In genomic region chr10:73112032-73112431, GRCh38 we compare ENCODE assay signal across 8 cellular contexts. TPM values are rescaled to one million over a fixed set of nuclear protein-coding genes. Genes with fewer than 3 reads are reported as not detected.
A peak's percentile ranks its signal among the peaks of the same experiment; 100 is the strongest.
DNase-seq lines count a peak whose midpoint lies in the region; ATAC-seq, FAIRE-seq and TF ChIP-seq lines count a peak whose summit lies in the region.
"Not testable (repeated sequence)": the region's sequence is repeated elsewhere in the genome, so short reads cannot be mapped to it uniquely, and the experiment has no call there.

No MANE protein-coding gene starts in this region.

- intact Hi-C loops in HepG2 (cut with micrococcal nuclease; ENCODE audit: unreplicated experiment); psoas muscle (cut with DNase I): not testable (repeated sequence)

- H3K4me1 Mint-ChIP-seq in HFFc6 (ENCODE audit: low read depth) = peaks cover 34% of the 10 kb centered on the region
- H3K4me1 Mint-ChIP-seq in astrocyte (ENCODE audit: low read depth, unreplicated experiment); type B pancreatic cell (ENCODE audit: unreplicated experiment): not testable (repeated sequence)

- not testable (repeated sequence) for BruUV-seq in HepG2 (replicated peaks; lab: Mats Ljungman, UMichigan)

- not testable (repeated sequence) for DNase-seq in HFFc6; RWPE1 (ENCODE audit: low spot score); astrocyte (ENCODE audit: low read depth); foreskin keratinocyte; HepG2 (ENCODE audit: low spot score); psoas muscle; type B pancreatic cell (ENCODE audit: extremely low spot score, unreplicated experiment)

- H3K27ac ChIP-seq in BLaER1 treated with 17β-estradiol and CSF1 and Interleukin-3, amounts not matched to agents 10 nM and 100 nM = peak overlapping the region; percentile 72 to 92 (median 87)
- H3K27ac ChIP-seq in RWPE1 = peak overlapping the region; percentile 62
- peak overlapping the region; percentile 91 for H3K27ac ChIP-seq in astrocyte (ENCODE audit: low read depth, low read length)
- peak overlapping the region; percentile 77 for H3K27ac ChIP-seq in foreskin keratinocyte
- H3K27ac ChIP-seq in HepG2 (ENCODE audit: extremely low read length, insufficient read depth, low read length) = peak overlapping the region; percentile 96
- peak overlapping the region; percentile 95 for H3K27ac ChIP-seq in psoas muscle

- WGBS in HepG2 (ENCODE audit: low lambda C conversion rate) = 98% methylated on average over 13 of the region's 13 CpGs
- WGBS in psoas muscle, 3 donors = 96 to 97% (median 97%) methylated on average over 13 of the region's 13 CpGs

- not testable (repeated sequence) for TF ChIP-seq CTCF in HFFc6 (IDR thresholded peaks at IDR 0.05); RWPE1 (conservative IDR thresholded peaks at IDR 0.05; ENCODE audit: low read depth); astrocyte (IDR thresholded peaks at IDR 0.05; ENCODE audit: insufficient read depth, low read depth, low read length); foreskin keratinocyte (conservative IDR thresholded peaks at IDR 0.05); HepG2 (CRISPR knock-in tag; IDR thresholded peaks at IDR 0.05); psoas muscle (IDR thresholded peaks at IDR 0.05); type B pancreatic cell (conservative IDR thresholded peaks at IDR 0.05)

- TF ChIP-seq POLR2A in HepG2 (IDR thresholded peaks at IDR 0.05; ENCODE audit: insufficient read depth in 1 of 2, low read depth in 2 of 2, low read length in 2 of 2) = not testable (repeated sequence)

- H3K4me1 ChIP-seq in BLaER1 treated with 17β-estradiol and CSF1 and Interleukin-3, amounts not matched to agents 10 nM and 100 nM = peaks cover 8 to 39% (median 16%) of the 10 kb centered on the region in 10 experiments
- H3K4me1 ChIP-seq in astrocyte (ENCODE audit: insufficient read depth, low read length) = not testable (repeated sequence)
- peaks cover 14% of the 10 kb centered on the region for H3K4me1 ChIP-seq in foreskin keratinocyte
- peaks cover 11% of the 10 kb centered on the region for H3K4me1 ChIP-seq in HepG2 (ENCODE audit: insufficient read depth, low read length)
- H3K4me1 ChIP-seq in psoas muscle = peaks cover 26% of the 10 kb centered on the region

- in situ Hi-C loops in HepG2 (cut with HindIII; ENCODE audit: extremely low pct_ligation_motif_present, low pct_unique_long_range_greater_than_20kb) = not testable (repeated sequence)

- H3K27ac Mint-ChIP-seq in HFFc6 (peak overlapping the region; percentile 99), type B pancreatic cell (peak overlapping the region; percentile 99)
- not testable (repeated sequence) for H3K27ac Mint-ChIP-seq in astrocyte (ENCODE audit: unreplicated experiment)

- H3K4me3 Mint-ChIP-seq in HFFc6; astrocyte (ENCODE audit: unreplicated experiment); type B pancreatic cell: not testable (repeated sequence)

- H3K27me3 Mint-ChIP-seq in HFFc6 (ENCODE audit: insufficient read depth); astrocyte (ENCODE audit: low read depth, unreplicated experiment); type B pancreatic cell: not testable (repeated sequence)

- not testable (repeated sequence) for H3K79me2 ChIP-seq in astrocyte (ENCODE audit: insufficient read depth, low read length); HepG2 (ENCODE audit: insufficient read depth, low read length)

- H3K36me3 Mint-ChIP-seq in HFFc6 (ENCODE audit: low read depth) (peaks cover 21% of the 10 kb centered on the region), type B pancreatic cell (peaks cover 14% of the 10 kb centered on the region)
- not testable (repeated sequence) for H3K36me3 Mint-ChIP-seq in astrocyte (ENCODE audit: low read depth, unreplicated experiment)

- H3K4me3 ChIP-seq in BLaER1 treated with 17β-estradiol and CSF1 and Interleukin-3, amounts not matched to agents 10 nM and 100 nM = peak overlapping the region in 2 of 10 experiments; percentile 62 to 67; a peak in 3 of 20 replicates
- not testable (repeated sequence) for H3K4me3 ChIP-seq in astrocyte (ENCODE audit: insufficient read depth, low read depth, low read length); psoas muscle
- H3K4me3 ChIP-seq in HepG2 (replicated peaks in 1 of 3; ENCODE audit: insufficient read depth in 1 of 3, low read depth in 2 of 3, low read length in 3 of 3) = peak overlapping the region in 2 of 3 experiments; percentile 80 to 82; a peak in 2 of 6 replicates

- POLR2A ChIA-PET in RWPE1 (lab: Yijun Ruan, JAX; ENCODE audit: low non-redundant PET) = not testable (repeated sequence)
- POLR2A ChIA-PET in HepG2 (lab: Yijun Ruan, JAX) = interaction anchor here (1.4 to 6.1 kb wide), 4 partner anchors 10 to 20 kb away, joined by 4 to 72 read pairs (median 16); partner anchors contain the start of gene P4HA1

- H3K9ac ChIP-seq in BLaER1 treated with 17β-estradiol and CSF1 and Interleukin-3, amounts not matched to agents 10 nM and 100 nM = peak overlapping the region; percentile 76 to 87 (median 82); a peak in 14 of 22 replicates
- not testable (repeated sequence) for H3K9ac ChIP-seq in astrocyte (ENCODE audit: low read length); HepG2 (ENCODE audit: insufficient read depth, low read depth, low read length)

- TF ChIP-seq RAD21 in HepG2 (CRISPR knock-in tag; IDR thresholded peaks at IDR 0.05) = not testable (repeated sequence)

- H3K4me2 ChIP-seq in BLaER1 treated with 17β-estradiol and CSF1 and Interleukin-3, amounts not matched to agents 10 nM and 100 nM = peak overlapping the region; percentile 72 to 97 (median 87); a peak in 21 of 22 replicates
- H3K4me2 ChIP-seq in astrocyte (ENCODE audit: low read length) = not testable (repeated sequence)
- H3K4me2 ChIP-seq in HepG2 (ENCODE audit: low read depth, low read length) = peak overlapping the region; percentile 93; the same call in 1 of the 2 replicates

- CTCF ChIA-PET in RWPE1 (lab: Yijun Ruan, JAX); HepG2 (lab: Yijun Ruan, JAX; ENCODE audit: low intra/inter-chr PET ratio, low total read pairs): not testable (repeated sequence)

- not testable (repeated sequence) for ATAC-seq in foreskin keratinocyte, HepG2, psoas muscle

- H3K36me3 ChIP-seq in BLaER1 treated with 17β-estradiol and CSF1 and Interleukin-3, amounts not matched to agents 10 nM and 100 nM = peaks cover 16 to 49% (median 33%) of the 10 kb centered on the region in 11 experiments
- H3K36me3 ChIP-seq in astrocyte (ENCODE audit: insufficient read depth, low read length); HepG2 (replicated peaks in 1 of 2; ENCODE audit: control insufficient read depth in 1 of 2, insufficient read depth in 2 of 2, low read length in 2 of 2); psoas muscle (ENCODE audit: insufficient read depth in 1 of 2, low read depth in 1 of 2): not testable (repeated sequence)

- H4K20me1 ChIP-seq in BLaER1 treated with 17β-estradiol and CSF1 and Interleukin-3, amounts not matched to agents 10 nM and 100 nM; astrocyte (ENCODE audit: insufficient read depth, low read length); HepG2 (ENCODE audit: insufficient read depth, low read length): not testable (repeated sequence)

- H2AFZ ChIP-seq in astrocyte (ENCODE audit: low read depth, low read length); HepG2 (ENCODE audit: low read length): not testable (repeated sequence)

- peaks cover 10 to 15% (median 13%) of the 10 kb centered on the region in 11 experiments; a peak in 21 of 22 replicates for H3K9me3 ChIP-seq in BLaER1 treated with 17β-estradiol and CSF1 and Interleukin-3, amounts not matched to agents 10 nM and 100 nM (replicated peaks in 1 of 11)
- H3K9me3 ChIP-seq in astrocyte (ENCODE audit: insufficient read depth, low read depth, low read length); HepG2 (ENCODE audit: low read length); psoas muscle: not testable (repeated sequence)

- not testable (repeated sequence) for H3K27me3 ChIP-seq in BLaER1 treated with 17β-estradiol and CSF1 and Interleukin-3, amounts not matched to agents 10 nM and 100 nM; astrocyte (ENCODE audit: insufficient read depth, low read length); foreskin keratinocyte; HepG2 (ENCODE audit: control insufficient read depth in 1 of 2, insufficient read depth in 2 of 2, low read length in 2 of 2); psoas muscle (ENCODE audit: insufficient read depth in 3 of 3, low read length in 2 of 3)

- FAIRE-seq in astrocyte (lab: Jason Lieb, UNC); HepG2 (lab: Jason Lieb, UNC): not testable (repeated sequence)

- H3K9me3 Mint-ChIP-seq in HFFc6; astrocyte (ENCODE audit: unreplicated experiment); type B pancreatic cell: not testable (repeated sequence)

- not testable (repeated sequence) for TF ChIP-seq EP300 in HepG2 (IDR thresholded peaks at IDR 0.05; ENCODE audit: low read depth in 2 of 2, low read length in 2 of 2); HepG2 (CRISPR knock-in tag; IDR thresholded peaks at IDR 0.05; ENCODE audit: borderline replicate concordance)

RNA-seq across cellular contexts. Expression of gene NUDT13, which starts 1.8 kb away (rescaled TPM):
- total RNA-seq in HFFc6 (2021; fragmentation: NEBNext Ultra II Directional; extraction: Animal tissue kit (Norgen Biotek cat#: 25700)) = 1 to 10 TPM; 1.3 to 2.3 (median 2.1) TPM
- total RNA-seq in astrocyte (2.2 and 2.4 TPM in 2 replicates), foreskin keratinocyte (1.2 TPM in 2 replicates), HepG2 (2016; rRNA removed; fragmentation: Illumina TruSeq; extraction: Trizol) (2.5 and 4.2 TPM in 2 replicates), psoas muscle (1 to 10 TPM; 1.1 to 3.2 (median 2.3) TPM), type B pancreatic cell (ENCODE audit: low replicate concordance) (3.0 and 3.1 TPM in 2 replicates)
- polyA plus RNA-seq in foreskin keratinocyte (1.3 TPM in 2 replicates), HepG2 (2011; rRNA removed) (5.0 and 6.5 TPM in 2 replicates), psoas muscle (1 to 10 TPM in 2 of 3 donors, under 1 TPM in 1; 0.69 to 4.6 (median 3.7) TPM)
- total RNA-seq in HepG2 (2016; cell fraction: cytosol; rRNA removed; fragmentation: Illumina TruSeq; extraction: Trizol; ENCODE audit: low read depth) = 0.62 and 0.71 TPM in 2 replicates
- 2.6 and 3.4 TPM in 2 replicates for total RNA-seq in HepG2 (2016; cell fraction: insoluble cytoplasmic fraction; rRNA removed; fragmentation: Illumina TruSeq; extraction: Trizol)
- total RNA-seq in HepG2 (2016; cell fraction: membrane; rRNA removed; fragmentation: Illumina TruSeq; extraction: Trizol) = 1.4 and 1.7 TPM in 2 replicates
- total RNA-seq in HepG2 (2016; cell fraction: nucleus; rRNA removed; fragmentation: Illumina TruSeq; extraction: Trizol) = 4.1 and 5.2 TPM in 2 replicates
- 2.8 and 3.1 TPM in 2 replicates for polyA plus RNA-seq in HepG2 (2011; cell fraction: cytosol; rRNA removed)
- 8.1 and 8.8 TPM in 2 replicates for polyA plus RNA-seq in HepG2 (2011; cell fraction: nucleus; rRNA removed)
- 3.6 and 5.2 TPM in 2 replicates for polyA plus RNA-seq in HepG2 (2012)
- polyA plus RNA-seq in HepG2 (2016; cell fraction: cytosol; fragmentation: Illumina TruSeq; extraction: Trizol; ENCODE audit: low read depth) = 0.85 and 1.0 TPM in 2 replicates
- 3.0 and 4.1 TPM in 2 replicates for polyA plus RNA-seq in HepG2 (2016; cell fraction: insoluble cytoplasmic fraction; fragmentation: Illumina TruSeq; extraction: Trizol; ENCODE audit: low read depth)
- 1.5 and 1.7 TPM in 2 replicates for polyA plus RNA-seq in HepG2 (2016; cell fraction: membrane; fragmentation: Illumina TruSeq; extraction: Trizol; ENCODE audit: low read depth)
- polyA plus RNA-seq in HepG2 (2016; cell fraction: nucleus; fragmentation: Illumina TruSeq; extraction: Trizol; ENCODE audit: insufficient read depth, low read depth) = 8.3 and 9.2 TPM in 2 replicates
- polyA minus RNA-seq in HepG2 (2011; rRNA and poly(A)+ RNA removed; ENCODE audit: low replicate concordance) = 1.9 and 2.1 TPM in 2 replicates
- 1.4 and 1.5 TPM in 2 replicates for polyA minus RNA-seq in HepG2 (2011; cell fraction: cytosol; rRNA and poly(A)+ RNA removed)
- polyA minus RNA-seq in HepG2 (2011; cell fraction: nucleus; rRNA and poly(A)+ RNA removed) = 4.6 and 4.8 TPM in 2 replicates

RNA-seq across cellular contexts. Expression of gene P4HA1, which starts 15.4 kb away (rescaled TPM):
- 100 to 1,000 TPM; 117 to 192 (median 127) TPM for total RNA-seq in HFFc6 (2021; fragmentation: NEBNext Ultra II Directional; extraction: Animal tissue kit (Norgen Biotek cat#: 25700))
- total RNA-seq in astrocyte = 244 and 341 TPM in 2 replicates
- total RNA-seq in foreskin keratinocyte = 33.3 and 38.8 TPM in 2 replicates
- polyA plus RNA-seq in foreskin keratinocyte = 14.8 and 15.5 TPM in 2 replicates
- 39.0 and 63.1 TPM in 2 replicates for total RNA-seq in HepG2 (2016; rRNA removed; fragmentation: Illumina TruSeq; extraction: Trizol)
- 11.3 TPM in 2 replicates for total RNA-seq in HepG2 (2016; cell fraction: cytosol; rRNA removed; fragmentation: Illumina TruSeq; extraction: Trizol; ENCODE audit: low read depth)
- 39.0 and 64.4 TPM in 2 replicates for total RNA-seq in HepG2 (2016; cell fraction: insoluble cytoplasmic fraction; rRNA removed; fragmentation: Illumina TruSeq; extraction: Trizol)
- total RNA-seq in HepG2 (2016; cell fraction: membrane; rRNA removed; fragmentation: Illumina TruSeq; extraction: Trizol) = 21.6 and 25.4 TPM in 2 replicates
- 64.0 and 71.0 TPM in 2 replicates for total RNA-seq in HepG2 (2016; cell fraction: nucleus; rRNA removed; fragmentation: Illumina TruSeq; extraction: Trizol)
- 137 and 196 TPM in 2 replicates for polyA plus RNA-seq in HepG2 (2011; rRNA removed)
- 76.6 and 126 TPM in 2 replicates for polyA plus RNA-seq in HepG2 (2011; cell fraction: cytosol; rRNA removed)
- polyA plus RNA-seq in HepG2 (2011; cell fraction: nucleus; rRNA removed) = 43.9 and 52.6 TPM in 2 replicates
- 219 and 241 TPM in 2 replicates for polyA plus RNA-seq in HepG2 (2012)
- polyA plus RNA-seq in HepG2 (2016; cell fraction: cytosol; fragmentation: Illumina TruSeq; extraction: Trizol; ENCODE audit: low read depth) = 5.6 and 5.7 TPM in 2 replicates
- 28.0 TPM in 2 replicates for polyA plus RNA-seq in HepG2 (2016; cell fraction: insoluble cytoplasmic fraction; fragmentation: Illumina TruSeq; extraction: Trizol; ENCODE audit: low read depth)
- polyA plus RNA-seq in HepG2 (2016; cell fraction: membrane; fragmentation: Illumina TruSeq; extraction: Trizol; ENCODE audit: low read depth) = 11.2 and 11.8 TPM in 2 replicates
- 59.1 and 61.8 TPM in 2 replicates for polyA plus RNA-seq in HepG2 (2016; cell fraction: nucleus; fragmentation: Illumina TruSeq; extraction: Trizol; ENCODE audit: insufficient read depth, low read depth)
- polyA minus RNA-seq in HepG2 (2011; rRNA and poly(A)+ RNA removed; ENCODE audit: low replicate concordance) = 7.7 and 38.5 TPM in 2 replicates
- polyA minus RNA-seq in HepG2 (2011; cell fraction: cytosol; rRNA and poly(A)+ RNA removed) = 92.9 and 99.9 TPM in 2 replicates
- polyA minus RNA-seq in HepG2 (2011; cell fraction: nucleus; rRNA and poly(A)+ RNA removed) = 169 and 183 TPM in 2 replicates
- total RNA-seq in psoas muscle = 100 to 1,000 TPM in 2 of 4 donors, 10 to 100 TPM in 2; 38.1 to 205 (median 82.3) TPM
- polyA plus RNA-seq in psoas muscle = 100 to 1,000 TPM in 1 of 3 donors, 10 to 100 TPM in 1, 1 to 10 TPM in 1; 6.2 to 262 (median 73.2) TPM
- total RNA-seq in type B pancreatic cell (ENCODE audit: low replicate concordance) = 24.6 and 38.9 TPM in 2 replicates

RNA-seq across cellular contexts. Expression of gene ECD, which starts 55.8 kb away (rescaled TPM):
- total RNA-seq in HFFc6 (2021; fragmentation: NEBNext Ultra II Directional; extraction: Animal tissue kit (Norgen Biotek cat#: 25700)) = 10 to 100 TPM; 31.3 to 39.0 (median 33.6) TPM
- total RNA-seq in astrocyte (33.7 and 35.6 TPM in 2 replicates), foreskin keratinocyte (24.2 and 25.0 TPM in 2 replicates), HepG2 (2016; rRNA removed; fragmentation: Illumina TruSeq; extraction: Trizol) (27.6 and 41.8 TPM in 2 replicates), psoas muscle (10 to 100 TPM; 12.2 to 17.1 (median 15.0) TPM), type B pancreatic cell (ENCODE audit: low replicate concordance) (26.5 and 27.9 TPM in 2 replicates)
- polyA plus RNA-seq in foreskin keratinocyte (19.6 and 21.6 TPM in 2 replicates), HepG2 (2011; rRNA removed) (17.4 and 21.5 TPM in 2 replicates), psoas muscle (10 to 100 TPM in 1 of 3 donors, 1 to 10 TPM in 2; 7.0 to 10.7 (median 8.1) TPM)
- 3.5 and 4.7 TPM in 2 replicates for total RNA-seq in HepG2 (2016; cell fraction: cytosol; rRNA removed; fragmentation: Illumina TruSeq; extraction: Trizol; ENCODE audit: low read depth)
- 26.8 and 41.9 TPM in 2 replicates for total RNA-seq in HepG2 (2016; cell fraction: insoluble cytoplasmic fraction; rRNA removed; fragmentation: Illumina TruSeq; extraction: Trizol)
- total RNA-seq in HepG2 (2016; cell fraction: membrane; rRNA removed; fragmentation: Illumina TruSeq; extraction: Trizol) = 6.3 and 7.0 TPM in 2 replicates
- total RNA-seq in HepG2 (2016; cell fraction: nucleus; rRNA removed; fragmentation: Illumina TruSeq; extraction: Trizol) = 25.6 and 27.8 TPM in 2 replicates
- polyA plus RNA-seq in HepG2 (2011; cell fraction: cytosol; rRNA removed) = 12.4 and 14.5 TPM in 2 replicates
- polyA plus RNA-seq in HepG2 (2011; cell fraction: nucleus; rRNA removed) = 12.0 and 12.2 TPM in 2 replicates
- polyA plus RNA-seq in HepG2 (2012) = 13.6 and 15.8 TPM in 2 replicates
- 2.1 and 2.2 TPM in 2 replicates for polyA plus RNA-seq in HepG2 (2016; cell fraction: cytosol; fragmentation: Illumina TruSeq; extraction: Trizol; ENCODE audit: low read depth)
- polyA plus RNA-seq in HepG2 (2016; cell fraction: insoluble cytoplasmic fraction; fragmentation: Illumina TruSeq; extraction: Trizol; ENCODE audit: low read depth) = 39.7 and 42.6 TPM in 2 replicates
- polyA plus RNA-seq in HepG2 (2016; cell fraction: membrane; fragmentation: Illumina TruSeq; extraction: Trizol; ENCODE audit: low read depth) = 3.0 and 3.6 TPM in 2 replicates
- polyA plus RNA-seq in HepG2 (2016; cell fraction: nucleus; fragmentation: Illumina TruSeq; extraction: Trizol; ENCODE audit: insufficient read depth, low read depth) = 23.4 and 24.6 TPM in 2 replicates
- 23.9 and 37.6 TPM in 2 replicates for polyA minus RNA-seq in HepG2 (2011; rRNA and poly(A)+ RNA removed; ENCODE audit: low replicate concordance)
- 14.0 and 18.4 TPM in 2 replicates for polyA minus RNA-seq in HepG2 (2011; cell fraction: cytosol; rRNA and poly(A)+ RNA removed)
- 41.2 and 47.6 TPM in 2 replicates for polyA minus RNA-seq in HepG2 (2011; cell fraction: nucleus; rRNA and poly(A)+ RNA removed)

RNA-seq across cellular contexts. Expression of gene FAM149B1, which starts 55.9 kb away (rescaled TPM):
- 10 to 100 TPM; 16.9 to 21.9 (median 19.5) TPM for total RNA-seq in HFFc6 (2021; fragmentation: NEBNext Ultra II Directional; extraction: Animal tissue kit (Norgen Biotek cat#: 25700))
- 14.0 and 14.9 TPM in 2 replicates for total RNA-seq in astrocyte
- 15.4 and 16.7 TPM in 2 replicates for total RNA-seq in foreskin keratinocyte
- polyA plus RNA-seq in foreskin keratinocyte = 12.5 and 12.9 TPM in 2 replicates
- total RNA-seq in HepG2 (2016; rRNA removed; fragmentation: Illumina TruSeq; extraction: Trizol) = 9.1 and 9.3 TPM in 2 replicates
- total RNA-seq in HepG2 (2016; cell fraction: cytosol; rRNA removed; fragmentation: Illumina TruSeq; extraction: Trizol; ENCODE audit: low read depth) = 8.8 and 9.0 TPM in 2 replicates
- 7.4 and 8.3 TPM in 2 replicates for total RNA-seq in HepG2 (2016; cell fraction: insoluble cytoplasmic fraction; rRNA removed; fragmentation: Illumina TruSeq; extraction: Trizol)
- 14.6 and 16.2 TPM in 2 replicates for total RNA-seq in HepG2 (2016; cell fraction: membrane; rRNA removed; fragmentation: Illumina TruSeq; extraction: Trizol)
- total RNA-seq in HepG2 (2016; cell fraction: nucleus; rRNA removed; fragmentation: Illumina TruSeq; extraction: Trizol) = 5.7 and 8.2 TPM in 2 replicates
- polyA plus RNA-seq in HepG2 (2011; rRNA removed) = 14.7 and 16.8 TPM in 2 replicates
- 11.4 and 15.6 TPM in 2 replicates for polyA plus RNA-seq in HepG2 (2011; cell fraction: cytosol; rRNA removed)
- polyA plus RNA-seq in HepG2 (2011; cell fraction: nucleus; rRNA removed) = 16.3 and 16.9 TPM in 2 replicates
- 8.6 and 10.6 TPM in 2 replicates for polyA plus RNA-seq in HepG2 (2012)
- 9.0 and 10.7 TPM in 2 replicates for polyA plus RNA-seq in HepG2 (2016; cell fraction: cytosol; fragmentation: Illumina TruSeq; extraction: Trizol; ENCODE audit: low read depth)
- polyA plus RNA-seq in HepG2 (2016; cell fraction: insoluble cytoplasmic fraction; fragmentation: Illumina TruSeq; extraction: Trizol; ENCODE audit: low read depth) = 8.7 and 8.9 TPM in 2 replicates
- 14.0 and 17.5 TPM in 2 replicates for polyA plus RNA-seq in HepG2 (2016; cell fraction: membrane; fragmentation: Illumina TruSeq; extraction: Trizol; ENCODE audit: low read depth)
- polyA plus RNA-seq in HepG2 (2016; cell fraction: nucleus; fragmentation: Illumina TruSeq; extraction: Trizol; ENCODE audit: insufficient read depth, low read depth) = 12.3 and 15.2 TPM in 2 replicates
- 10.6 and 13.2 TPM in 2 replicates for polyA minus RNA-seq in HepG2 (2011; rRNA and poly(A)+ RNA removed; ENCODE audit: low replicate concordance)
- 6.1 and 10.5 TPM in 2 replicates for polyA minus RNA-seq in HepG2 (2011; cell fraction: cytosol; rRNA and poly(A)+ RNA removed)
- polyA minus RNA-seq in HepG2 (2011; cell fraction: nucleus; rRNA and poly(A)+ RNA removed) = 9.9 and 15.8 TPM in 2 replicates
- total RNA-seq in psoas muscle = 10 to 100 TPM in 3 of 4 donors, 1 to 10 TPM in 1; 8.9 to 18.1 (median 11.8) TPM
- 10 to 100 TPM in 2 of 3 donors, 1 to 10 TPM in 1; 8.2 to 10.8 (median 10.2) TPM for polyA plus RNA-seq in psoas muscle
- 25.0 and 29.8 TPM in 2 replicates for total RNA-seq in type B pancreatic cell (ENCODE audit: low replicate concordance)
